In the genomic region with DNA sequence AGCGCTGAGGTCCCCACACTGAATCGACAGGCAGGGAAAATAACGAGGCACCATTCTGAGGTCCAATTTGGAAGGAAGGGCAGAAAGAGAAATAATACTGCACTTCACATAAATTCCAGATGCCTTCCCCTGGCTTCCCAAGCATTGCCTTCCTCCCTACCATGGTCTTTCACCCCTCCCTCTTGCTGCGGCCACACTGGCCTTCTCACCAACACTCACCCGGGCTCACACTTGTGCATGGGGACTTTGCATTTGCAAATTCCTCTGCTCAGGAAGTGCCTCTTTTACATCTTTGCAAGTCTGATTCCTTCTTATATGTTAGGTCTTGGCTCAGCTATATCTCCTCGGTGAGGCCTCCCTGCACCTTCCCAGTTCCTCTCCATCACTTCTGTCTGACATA, we compare ENCODE assay signal across 29 cellular contexts.
"Had no signal": no experiment of that assay in that cellular context is flagged by ENCODE, and none has a peak within 500 bp of the region (broad histone marks: within the 10 kb centered on the region; RNA-seq: fewer than 3 reads in every experiment).

No MANE protein-coding gene starts in this region.

- H3K4me1 ChIP-seq: pancreas, prostate gland, stomach, transverse colon had no signal

- H3K27ac ChIP-seq: pancreas, prostate gland, skin epidermis, stomach, testis, thyroid gland, transverse colon, upper lobe of left lung had no signal

- H3K36me3 ChIP-seq: left ventricle myocardium inferior, pancreas, prostate gland, stomach, thyroid gland, transverse colon, upper lobe of left lung, vagina had no signal

- H3K27ac Mint-ChIP-seq: naive thymus-derived CD4-positive, alpha-beta T cell; natural killer cell treated with Interleukin-12 subunit alpha and Interleukin-12 subunit beta and Interleukin-15 and Interleukin-18, amount 100 ng/mL, for 72 hours; stimulated activated naive B cell treated with anti-CD40 and anti-IgM and Interleukin-4, amounts not matched to agents 10 μg/mL and 1 μg/mL and 100 μg/mL, for 72 hours had no signal

- H3K27me3 ChIP-seq: pancreas, stomach, testis, thyroid gland, transverse colon, upper lobe of left lung, vagina had no signal

- H3K9me3 ChIP-seq: left ventricle myocardium inferior, mucosa of descending colon, pancreas, prostate gland, stomach, testis, thyroid gland, transverse colon, upper lobe of left lung, vagina had no signal

- H3K9me3 Mint-ChIP-seq: naive thymus-derived CD4-positive, alpha-beta T cell; natural killer cell treated with Interleukin-12 subunit alpha and Interleukin-12 subunit beta and Interleukin-15 and Interleukin-18, amount 100 ng/mL, for 72 hours; neural crest cell; stimulated activated naive B cell treated with anti-CD40 and anti-IgM and Interleukin-4, amounts not matched to agents 10 μg/mL and 1 μg/mL and 100 μg/mL, for 72 hours had no signal

- H3K4me3 ChIP-seq: left ventricle myocardium inferior, lung, mucosa of descending colon, pancreas, prostate gland, skin epidermis, stomach, testis, thyroid gland, transverse colon, upper lobe of left lung, vagina had no signal

- H3K4me1 Mint-ChIP-seq: naive thymus-derived CD4-positive, alpha-beta T cell; stimulated activated naive B cell treated with anti-CD40 and anti-IgM and Interleukin-4, amounts not matched to agents 10 μg/mL and 1 μg/mL and 100 μg/mL, for 72 hours had no signal

- H3K36me3 Mint-ChIP-seq: naive thymus-derived CD4-positive, alpha-beta T cell; natural killer cell treated with Interleukin-12 subunit alpha and Interleukin-12 subunit beta and Interleukin-15 and Interleukin-18, amount 100 ng/mL, for 72 hours; stimulated activated naive B cell treated with anti-CD40 and anti-IgM and Interleukin-4, amounts not matched to agents 10 μg/mL and 1 μg/mL and 100 μg/mL, for 72 hours had no signal

- H3K4me3 Mint-ChIP-seq: naive thymus-derived CD4-positive, alpha-beta T cell; natural killer cell treated with Interleukin-12 subunit alpha and Interleukin-12 subunit beta and Interleukin-15 and Interleukin-18, amount 100 ng/mL, for 72 hours; neural crest cell; stimulated activated naive B cell treated with anti-CD40 and anti-IgM and Interleukin-4, amounts not matched to agents 10 μg/mL and 1 μg/mL and 100 μg/mL, for 72 hours had no signal

- DNase-seq: hypothalamus; islet precursor cell; left ventricle myocardium inferior; midbrain; mucosa of descending colon; naive thymus-derived CD4-positive, alpha-beta T cell; nucleus accumbens; pancreas; posterior cingulate gyrus; retina; right cardiac atrium; stimulated activated CD4-positive, alpha-beta T cell treated with anti-CD3 and anti-CD28 coated beads, Interleukin-12 subunit alpha, Interleukin-12 subunit beta, amount 100 ng/mL, for 4 hours; stimulated activated CD4-positive, alpha-beta T cell treated with anti-CD3 and anti-CD28 coated beads, Interleukin-15, amount 100 ng/mL, for 24 hours; stimulated activated CD4-positive, alpha-beta T cell treated with anti-CD3 and anti-CD28 coated beads, Interleukin-2, amount 100 ng/mL, for 24 hours; stimulated activated CD4-positive, alpha-beta T cell treated with anti-CD3 and anti-CD28 coated beads, Interleukin-4, amount 100 ng/mL, for 1 hour; stimulated activated naive B cell treated with anti-CD40 and anti-IgM and Interleukin-4, amounts not matched to agents 10 μg/mL and 1 μg/mL and 100 μg/mL, for 72 hours; stimulated activated naive CD8-positive, alpha-beta T cell treated with anti-CD3 and anti-CD28 coated beads, Interleukin-15, Interleukin-2, amounts not matched to agents 100 U/mL and 50 U/mL, for 24 hours; stomach; testis; thyroid gland; transverse colon; upper lobe of left lung had no signal

- ATAC-seq: mucosa of descending colon; naive thymus-derived CD4-positive, alpha-beta T cell; natural killer cell treated with Interleukin-12 subunit alpha and Interleukin-12 subunit beta and Interleukin-15 and Interleukin-18, amount 100 ng/mL, for 72 hours; pancreas; right cardiac atrium; sciatic nerve; stimulated activated naive B cell treated with anti-CD40 and anti-IgM and Interleukin-4, amounts not matched to agents 10 μg/mL and 1 μg/mL and 100 μg/mL, for 72 hours; stimulated activated naive CD8-positive, alpha-beta T cell treated with anti-CD3 and anti-CD28 coated beads, Interleukin-15, Interleukin-2, amounts not matched to agents 100 U/mL and 50 U/mL, for 24 hours had no signal
